ENCODE assay signal across 9 cellular contexts in genomic region chr2:230205034-230205433, GRCh38. TPM values are rescaled to one million over a fixed set of nuclear protein-coding genes. Genes with fewer than 3 reads are reported as not detected.
A peak's percentile ranks its signal among the peaks of the same experiment; 100 is the strongest.
DNase-seq lines count a peak whose midpoint lies in the region; ATAC-seq and TF ChIP-seq lines count a peak whose summit lies in the region.
"Had no signal": no experiment of that assay in that cellular context is flagged by ENCODE, and none has a peak within 500 bp of the region (broad histone marks: within the 10 kb centered on the region; RNA-seq: fewer than 3 reads in every experiment).

No MANE protein-coding gene starts in this region.

- TF ChIP-seq POLR2A in uterus (IDR thresholded peaks at IDR 0.05) = no peak

- intact Hi-C loops in aorta (cut with DNase I) = no loop called here
- intact Hi-C loops in uterus (cut with DNase I; ENCODE audit: low total_unique reads) = no loop called here

- TF ChIP-seq CTCF in HL-60 (IDR thresholded peaks at IDR 0.05; ENCODE audit: insufficient read depth, low read length) = no peak
- TF ChIP-seq CTCF in uterus (IDR thresholded peaks at IDR 0.05) = no peak

- H3K27ac ChIP-seq in HL-60 (replicated peaks) = peak overlapping the region; percentile 80
- H3K27ac ChIP-seq in aorta (ENCODE audit: low read depth in 1 of 2, low read length in 2 of 2) = no peak overlapping the region
- H3K27ac ChIP-seq in uterus = no peak overlapping the region
- H3K27ac ChIP-seq: PC-9 had no signal

- H3K9me3 ChIP-seq in aorta (ENCODE audit: control insufficient read depth, low read length) (peaks cover 1% of the 10 kb centered on the region), uterus (no peaks in the 10 kb centered on the region)

- ATAC-seq in GM18868 (IDR thresholded peaks at IDR 0.05; ENCODE audit: unreplicated experiment) = peak; percentile 29
- ATAC-seq in GM21576 (IDR thresholded peaks at IDR 0.05; ENCODE audit: unreplicated experiment) = peak; percentile 39
- no peak for ATAC-seq in aorta (ENCODE audit: low FRiP score)

- DNase-seq in HL-60 (ENCODE audit: low read depth in 1 of 2, low spot score in 1 of 2) (peak in 1 of 2 experiments; percentile 50), germinal center (ENCODE audit: low spot score) (peak; percentile 66), GDM1 (lab: John Stamatoyannopoulos, UW) (no peak), aorta (no peak), uterus (no peak)
- DNase-seq: IMR-90, PC-9 had no signal

- H3K27me3 ChIP-seq in HL-60 (ENCODE audit: insufficient read depth, poor library complexity, severe bottlenecking) (no peaks in the 10 kb centered on the region), aorta (ENCODE audit: control insufficient read depth in 1 of 2, insufficient read depth in 2 of 2, low read length in 1 of 2) (no peaks in the 10 kb centered on the region), uterus (no peaks in the 10 kb centered on the region)

- H3K4me1 ChIP-seq in aorta (ENCODE audit: control insufficient read depth in 1 of 2, insufficient read depth in 2 of 2, low read length in 2 of 2) = no peaks in the 10 kb centered on the region
- no peaks in the 10 kb centered on the region for H3K4me1 ChIP-seq in uterus

- H3K4me3 ChIP-seq in HL-60 (replicated peaks; ENCODE audit: insufficient read depth, low read length) (no peak overlapping the region), aorta (ENCODE audit: low read length in 2 of 2) (no peak overlapping the region), uterus (no peak overlapping the region)
- H3K4me3 ChIP-seq: PC-9 had no signal

- WGBS in aorta, 2 donors = 91% methylated on average over 1 of the region's 1 CpG

- H3K36me3 ChIP-seq in aorta (ENCODE audit: control insufficient read depth in 1 of 2, insufficient read depth in 2 of 2, low read length in 1 of 2) (peaks cover 16% of the 10 kb centered on the region in 2 donors), uterus (no peaks in the 10 kb centered on the region)

RNA-seq across cellular contexts. Expression of gene SP110, which starts 14.8 kb away (rescaled TPM):
- total RNA-seq in aorta (10 to 100 TPM; 22.4 to 46.1 TPM), uterus (10 to 100 TPM; 10.5 to 77.9 (median 23.8) TPM)
- polyA plus RNA-seq in aorta = 10 to 100 TPM; 10.5 to 19.0 TPM

RNA-seq across cellular contexts. Expression of gene SP140, which starts 20.5 kb away (rescaled TPM):
- 1 to 10 TPM; 2.7 to 4.1 TPM for total RNA-seq in aorta
- under 1 TPM; 0.13 to 0.15 TPM for polyA plus RNA-seq in aorta
- 1 to 10 TPM in 1 of 4 donors, under 1 TPM in 2, not detected in 1; 0.77 to 1.1 (median 0.97) TPM for total RNA-seq in uterus
